8 cellular contexts compared by ENCODE assay signal in the genomic region with DNA sequence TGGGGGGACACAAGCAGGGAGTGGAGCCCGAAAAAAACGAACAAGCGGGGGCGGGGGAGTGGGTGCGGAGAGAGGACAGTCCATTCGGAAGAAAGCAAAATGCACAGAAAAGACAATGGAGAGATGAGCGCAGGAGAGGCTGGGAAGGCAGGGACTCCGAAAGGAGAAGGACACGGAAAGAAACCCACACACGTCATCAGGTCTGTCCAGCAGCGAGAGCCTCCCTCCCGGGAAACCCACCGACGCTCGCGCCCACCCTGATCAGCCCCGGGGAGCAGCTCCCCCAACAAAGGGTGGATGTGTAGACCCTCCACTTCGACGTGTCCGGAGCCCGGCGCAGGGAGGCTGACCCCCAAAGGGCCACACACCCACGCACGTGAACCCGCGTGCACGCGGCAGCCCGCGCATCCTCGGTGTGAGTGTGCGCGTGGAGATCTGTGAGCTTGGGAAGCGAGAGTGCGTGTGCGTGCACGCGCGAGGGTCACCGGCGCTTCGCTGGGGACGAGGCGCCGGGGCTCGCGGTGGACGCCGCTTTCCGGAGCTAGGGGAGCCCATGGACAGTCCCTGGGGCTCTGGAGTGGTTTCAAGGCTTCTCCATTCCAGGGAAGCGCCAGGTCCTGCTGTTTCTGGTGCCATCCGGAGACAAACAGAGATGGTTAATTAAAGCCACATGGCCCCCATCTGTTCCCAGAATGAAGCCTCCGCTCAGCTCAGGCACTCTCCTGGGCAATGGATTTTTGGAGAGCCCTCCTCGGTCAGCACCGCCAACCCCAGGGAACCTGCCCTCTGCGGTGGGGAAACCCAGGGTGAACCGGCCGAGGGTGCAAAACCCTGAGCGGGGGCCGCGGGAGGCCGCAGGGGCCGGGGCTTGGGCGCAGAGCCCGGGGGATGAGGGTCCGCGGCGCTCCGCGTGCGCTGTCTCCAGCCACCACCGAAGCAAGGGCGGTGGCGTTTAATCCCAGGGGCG. TPM values are rescaled to one million over a fixed set of nuclear protein-coding genes. Genes with fewer than 3 reads are reported as not detected.
DNase-seq lines count a peak whose midpoint lies in the region; ATAC-seq and TF ChIP-seq lines count a peak whose summit lies in the region.

No MANE protein-coding gene starts in this region.

- TF ChIP-seq EP300 in neural cell (conservative IDR thresholded peaks at IDR 0.05; ENCODE audit: poor library complexity, severe bottlenecking): no peak

- TF ChIP-seq RAD21 in neural cell (conservative IDR thresholded peaks at IDR 0.05): no peak

- no peaks in the 10 kb centered on the region for H3K9me2 ChIP-seq in neural cell (ENCODE audit: insufficient read depth, low read length)

- ATAC-seq in SK-N-SH treated with all-trans-retinoic acid at 6 μM for 48 hours (peak; percentile 77), HG03520 (IDR thresholded peaks at IDR 0.05; ENCODE audit: unreplicated experiment) (no peak)

- no peaks in the 10 kb centered on the region for H3F3A ChIP-seq in neural cell (ENCODE audit: insufficient read depth, low read length, poor library complexity, severe bottlenecking)

- peak overlapping the region; percentile 79 for H3K4me2 ChIP-seq in neural cell (ENCODE audit: low read length)

- H3K79me2 ChIP-seq in neural cell (replicated peaks; ENCODE audit: insufficient read depth, low read length): no peaks in the 10 kb centered on the region

- no peak for TF ChIP-seq CTCF in neural cell (IDR thresholded peaks at IDR 0.05; ENCODE audit: poor library complexity, severe bottlenecking)

- no peaks in the 10 kb centered on the region for H3K9me3 Mint-ChIP-seq in activated T-cell treated with anti-CD3 and anti-CD28 coated beads, Interleukin-2, amount 50 U/mL, for 24 hours

- H3K4me1 Mint-ChIP-seq in activated T-cell treated with anti-CD3 and anti-CD28 coated beads, Interleukin-2, amount 50 U/mL, for 24 hours (ENCODE audit: low read depth): peaks cover 22% of the 10 kb centered on the region

- peak; percentile 33 for DNase-seq in activated T-cell treated with anti-CD3 and anti-CD28 coated beads, Interleukin-2, amount 50 U/mL, for 24 hours
- no peak for DNase-seq in activated T-cell treated with anti-CD3 and anti-CD28 coated beads, Interleukin-2, amount 50 U/mL, for 1 hour
- DNase-seq in fibroblast of gingiva (ENCODE audit: low read depth) (peak; percentile 65), SIG-M5 treated with dmso at 0.1 percent for 504 hours (lab: John Stamatoyannopoulos, UW; ENCODE audit: unreplicated experiment) (no peak)
- DNase-seq in stimulated activated CD4-positive, alpha-beta T cell treated with anti-CD3 and anti-CD28 coated beads, Interleukin-12 subunit alpha, Interleukin-12 subunit beta, amount 100 ng/mL, for 4 hours: no peak

- H4K20me1 ChIP-seq in neural cell (ENCODE audit: insufficient read depth): no peaks in the 10 kb centered on the region

- no peaks in the 10 kb centered on the region for H3K36me3 ChIP-seq in neural cell (ENCODE audit: insufficient read depth, low read length)

- peak overlapping the region; percentile 79 for H3K4me3 ChIP-seq in neural cell (ENCODE audit: low read length)

- H3K9me3 ChIP-seq in neural cell (ENCODE audit: low read length): no peaks in the 10 kb centered on the region

- H3K27ac Mint-ChIP-seq in activated T-cell treated with anti-CD3 and anti-CD28 coated beads, Interleukin-2, amount 50 U/mL, for 24 hours: no peak overlapping the region

- H3K27ac ChIP-seq in neural cell (ENCODE audit: low read length): no peak overlapping the region

- peak overlapping the region; percentile 46 for H2AFZ ChIP-seq in neural cell (ENCODE audit: low read depth, low read length)

- peaks cover 69% of the 10 kb centered on the region for H3K27me3 ChIP-seq in neural cell (ENCODE audit: insufficient read depth, low read depth, low read length)

- H3K36me3 Mint-ChIP-seq in activated T-cell treated with anti-CD3 and anti-CD28 coated beads, Interleukin-2, amount 50 U/mL, for 24 hours (ENCODE audit: low read depth): no peaks in the 10 kb centered on the region

- H3K27me3 Mint-ChIP-seq in activated T-cell treated with anti-CD3 and anti-CD28 coated beads, Interleukin-2, amount 50 U/mL, for 24 hours: peaks cover 75% of the 10 kb centered on the region

- H3K4me3 Mint-ChIP-seq in activated T-cell treated with anti-CD3 and anti-CD28 coated beads, Interleukin-2, amount 50 U/mL, for 24 hours: peak overlapping the region; percentile 74

- H3K9ac ChIP-seq in neural cell (ENCODE audit: low read length): peak overlapping the region; percentile 51

TF ChIP-seq in SK-N-SH treated with all-trans-retinoic acid at 6 μM for 48 hours, 23 proteins besides CTCF, POLR2A, EP300 and RAD21 (continues in another document):
- TF ChIP-seq ZNF565 (CRISPR knock-in tag; conservative IDR thresholded peaks at IDR 0.05; ENCODE audit: low read depth) (no peak), ESRRG (CRISPR knock-in tag; IDR thresholded peaks at IDR 0.05) (0 out of 2 replicates have a peak, but pooled peaks have one; percentile 41)
- TF ChIP-seq, protein P1, sequence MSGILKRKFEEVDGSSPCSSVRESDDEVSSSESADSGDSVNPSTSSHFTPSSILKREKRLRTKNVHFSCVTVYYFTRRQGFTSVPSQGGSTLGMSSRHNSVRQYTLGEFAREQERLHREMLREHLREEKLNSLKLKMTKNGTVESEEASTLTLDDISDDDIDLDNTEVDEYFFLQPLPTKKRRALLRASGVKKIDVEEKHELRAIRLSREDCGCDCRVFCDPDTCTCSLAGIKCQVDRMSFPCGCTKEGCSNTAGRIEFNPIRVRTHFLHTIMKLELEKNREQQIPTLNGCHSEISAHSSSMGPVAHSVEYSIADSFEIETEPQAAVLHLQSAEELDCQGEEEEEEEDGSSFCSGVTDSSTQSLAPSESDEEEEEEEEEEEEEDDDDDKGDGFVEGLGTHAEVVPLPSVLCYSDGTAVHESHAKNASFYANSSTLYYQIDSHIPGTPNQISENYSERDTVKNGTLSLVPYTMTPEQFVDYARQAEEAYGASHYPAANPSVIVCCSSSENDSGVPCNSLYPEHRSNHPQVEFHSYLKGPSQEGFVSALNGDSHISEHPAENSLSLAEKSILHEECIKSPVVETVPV (CRISPR knock-in tag; IDR thresholded peaks at IDR 0.05): 0 out of 2 replicates have a peak, but pooled peaks have one; percentile 22

TF ChIP-seq in neural cell, 6 proteins besides CTCF, POLR2A, EP300 and RAD21:
- no peak for TF ChIP-seq TAF1 (IDR thresholded peaks at IDR 0.05; ENCODE audit: low read depth)
- TF ChIP-seq MXI1 (conservative IDR thresholded peaks at IDR 0.05; ENCODE audit: poor library complexity, severe bottlenecking): peak; percentile 18
- TF ChIP-seq POLR2AphosphoS5 (IDR thresholded peaks at IDR 0.05): peak; percentile 6
- TF ChIP-seq SMC3 (conservative IDR thresholded peaks at IDR 0.05; ENCODE audit: poor library complexity): no peak
- TF ChIP-seq, protein P2, sequence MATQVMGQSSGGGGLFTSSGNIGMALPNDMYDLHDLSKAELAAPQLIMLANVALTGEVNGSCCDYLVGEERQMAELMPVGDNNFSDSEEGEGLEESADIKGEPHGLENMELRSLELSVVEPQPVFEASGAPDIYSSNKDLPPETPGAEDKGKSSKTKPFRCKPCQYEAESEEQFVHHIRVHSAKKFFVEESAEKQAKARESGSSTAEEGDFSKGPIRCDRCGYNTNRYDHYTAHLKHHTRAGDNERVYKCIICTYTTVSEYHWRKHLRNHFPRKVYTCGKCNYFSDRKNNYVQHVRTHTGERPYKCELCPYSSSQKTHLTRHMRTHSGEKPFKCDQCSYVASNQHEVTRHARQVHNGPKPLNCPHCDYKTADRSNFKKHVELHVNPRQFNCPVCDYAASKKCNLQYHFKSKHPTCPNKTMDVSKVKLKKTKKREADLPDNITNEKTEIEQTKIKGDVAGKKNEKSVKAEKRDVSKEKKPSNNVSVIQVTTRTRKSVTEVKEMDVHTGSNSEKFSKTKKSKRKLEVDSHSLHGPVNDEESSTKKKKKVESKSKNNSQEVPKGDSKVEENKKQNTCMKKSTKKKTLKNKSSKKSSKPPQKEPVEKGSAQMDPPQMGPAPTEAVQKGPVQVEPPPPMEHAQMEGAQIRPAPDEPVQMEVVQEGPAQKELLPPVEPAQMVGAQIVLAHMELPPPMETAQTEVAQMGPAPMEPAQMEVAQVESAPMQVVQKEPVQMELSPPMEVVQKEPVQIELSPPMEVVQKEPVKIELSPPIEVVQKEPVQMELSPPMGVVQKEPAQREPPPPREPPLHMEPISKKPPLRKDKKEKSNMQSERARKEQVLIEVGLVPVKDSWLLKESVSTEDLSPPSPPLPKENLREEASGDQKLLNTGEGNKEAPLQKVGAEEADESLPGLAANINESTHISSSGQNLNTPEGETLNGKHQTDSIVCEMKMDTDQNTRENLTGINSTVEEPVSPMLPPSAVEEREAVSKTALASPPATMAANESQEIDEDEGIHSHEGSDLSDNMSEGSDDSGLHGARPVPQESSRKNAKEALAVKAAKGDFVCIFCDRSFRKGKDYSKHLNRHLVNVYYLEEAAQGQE (IDR thresholded peaks at IDR 0.05; ENCODE audit: borderline replicate concordance): no peak
TF ChIP-seq in neural cell: peak in this region for 2.

RNA-seq across cellular contexts. Expression of gene LAMB1, which starts 0.9 kb away (rescaled TPM):
- 2.5 and 7.6 TPM in 2 replicates for polyA plus RNA-seq in neural cell
- polyA minus RNA-seq in neural cell: 4.1 and 5.8 TPM in 2 replicates

Comparison
In these comparisons a context has a peak if more than half of its experiments do, and no peak if none do; other contexts are left out.
1. DNase-seq: peak in activated T-cell treated with anti-CD3 and anti-CD28 coated beads, Interleukin-2, amount 50 U/mL, for 24 hours (single experiment) and fibroblast of gingiva (single experiment); none in activated T-cell treated with anti-CD3 and anti-CD28 coated beads, Interleukin-2, amount 50 U/mL, for 1 hour (single experiment), SIG-M5 treated with dmso at 0.1 percent for 504 hours (single experiment) and stimulated activated CD4-positive, alpha-beta T cell treated with anti-CD3 and anti-CD28 coated beads, Interleukin-12 subunit alpha, Interleukin-12 subunit beta, amount 100 ng/mL, for 4 hours (single experiment).